8 cellular contexts compared by ENCODE assay signal in the genomic region with DNA sequence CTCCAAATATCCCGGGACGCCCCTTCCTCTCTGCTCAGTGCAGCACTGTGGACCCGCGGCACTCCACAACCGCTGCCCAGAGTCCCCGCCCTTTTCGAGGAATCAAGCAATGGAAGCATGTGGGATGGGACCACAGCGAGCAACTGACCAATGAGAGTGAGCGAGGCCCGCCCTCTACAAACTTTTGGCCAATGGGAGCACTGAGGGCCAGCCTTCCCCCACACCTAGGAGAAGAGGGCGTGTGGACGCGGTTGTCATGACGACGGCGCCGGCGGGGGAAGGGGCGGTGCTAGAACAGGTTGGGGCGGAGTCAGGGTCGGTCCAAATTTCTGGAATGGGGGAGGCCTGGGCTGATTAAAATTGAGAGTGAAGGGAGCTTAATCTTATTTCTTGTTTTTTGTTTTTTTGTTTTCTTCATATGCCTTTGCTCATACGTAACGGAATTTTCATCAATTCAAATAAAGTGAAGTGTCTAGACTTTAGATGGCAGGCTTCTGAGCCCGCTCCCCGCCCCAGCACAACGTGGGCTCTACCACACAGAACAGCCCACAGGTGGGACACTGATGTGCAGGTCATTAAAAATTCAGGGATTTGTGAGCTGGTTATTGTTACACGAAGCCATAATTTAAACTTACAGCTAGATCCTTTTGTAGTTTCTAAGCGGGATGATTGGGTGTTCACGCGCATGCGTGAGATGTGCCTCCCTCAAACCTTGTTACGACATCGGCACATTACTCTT. TPM values are rescaled to one million over a fixed set of nuclear protein-coding genes. Genes with fewer than 3 reads are reported as not detected.
DNase-seq lines count a peak whose midpoint lies in the region; ATAC-seq and TF ChIP-seq lines count a peak whose summit lies in the region.

A gene (minus strand): TSS at position 84 of the 739 bp plus-strand sequence. CDS start 200 bp downstream, outside the sequence.

- peak within 1 kb of the TSS; percentile 34 to 47 for H3K4me3 ChIP-seq in ascending aorta
- H3K4me3 ChIP-seq in left ventricle myocardium inferior, result peak within 1 kb of the TSS; percentile 63
- H3K4me3 ChIP-seq in aorta (ENCODE audit: low read length in 2 of 2), result no peak within 1 kb of the TSS

- ATAC-seq in HG02678 (IDR thresholded peaks at IDR 0.05; ENCODE audit: unreplicated experiment) (peak; percentile 63), aorta (ENCODE audit: low FRiP score) (peak; percentile 88)

- no peak within 1 kb of the TSS for H3K27ac ChIP-seq in ascending aorta
- H3K27ac ChIP-seq in left ventricle myocardium inferior (replicated peaks), result peak within 1 kb of the TSS; percentile 51
- H3K27ac ChIP-seq in aorta (ENCODE audit: low read depth in 1 of 2, low read length in 2 of 2), result no peak within 1 kb of the TSS

- TF ChIP-seq CTCF in ascending aorta (IDR thresholded peaks at IDR 0.05), result no peak
- no peak for TF ChIP-seq CTCF in left ventricle myocardium inferior (IDR thresholded peaks at IDR 0.05; ENCODE audit: borderline replicate concordance)

- H3K27me3 ChIP-seq in ascending aorta, result peaks cover 32% of the 10 kb centered on the region
- H3K27me3 ChIP-seq in left ventricle myocardium inferior (ENCODE audit: low read depth), result peaks cover 91% of the 10 kb centered on the region
- peaks cover 0 to 2% of the 10 kb centered on the region in 2 donors for H3K27me3 ChIP-seq in aorta (ENCODE audit: control insufficient read depth in 1 of 2, insufficient read depth in 2 of 2, low read length in 1 of 2)

- no peaks in the 10 kb centered on the region for H3K36me3 ChIP-seq in ascending aorta
- no peaks in the 10 kb centered on the region for H3K36me3 ChIP-seq in left ventricle myocardium inferior
- H3K36me3 ChIP-seq in aorta (ENCODE audit: control insufficient read depth in 1 of 2, insufficient read depth in 2 of 2, low read length in 1 of 2), result no peaks in the 10 kb centered on the region

- peak; percentile 99 for DNase-seq in ELF-1 (ENCODE audit: low read depth, low spot score)
- peak; percentile 99 for DNase-seq in NCI-H1436 (lab: John Stamatoyannopoulos, UW)
- DNase-seq in SW480 (ENCODE audit: low spot score), result peak; percentile 100
- DNase-seq in ascending aorta (ENCODE audit: low spot score in 2 of 2), result peak; percentile 53 to 90
- peak; percentile 91 for DNase-seq in left ventricle myocardium inferior
- peak; percentile 96 for DNase-seq in posterior vena cava (ENCODE audit: low spot score)
- DNase-seq in aorta, result peak; percentile 91 to 94

- intact Hi-C loops in ascending aorta (cut with DNase I), result no loop called here
- intact Hi-C loops in left ventricle myocardium inferior (cut with micrococcal nuclease), result no loop called here
- intact Hi-C loops in posterior vena cava (cut with DNase I), result no loop called here
- intact Hi-C loops in aorta (cut with DNase I), result no loop called here

- H3K9me3 ChIP-seq in ascending aorta, result no peaks in the 10 kb centered on the region
- H3K9me3 ChIP-seq in left ventricle myocardium inferior (replicated peaks), result no peaks in the 10 kb centered on the region
- no peaks in the 10 kb centered on the region for H3K9me3 ChIP-seq in aorta (ENCODE audit: control insufficient read depth, low read length)

- 1 to 2% methylated on average over 33 of the region's 33 CpGs for WGBS in aorta, 2 donors

- H3K4me1 ChIP-seq in ascending aorta (no peaks in the 10 kb centered on the region), left ventricle myocardium inferior (peaks cover 20% of the 10 kb centered on the region), aorta (ENCODE audit: control insufficient read depth in 1 of 2, insufficient read depth in 2 of 2, low read length in 2 of 2) (no peaks in the 10 kb centered on the region)

RNA-seq across cellular contexts. Expression of the gene that starts here (rescaled TPM):
- not detected for total RNA-seq in ascending aorta
- 1.8 TPM for total RNA-seq in left ventricle myocardium inferior
- total RNA-seq in posterior vena cava, result not detected
- not detected for total RNA-seq in aorta
- under 1 TPM; 0.38 to 0.87 TPM for polyA plus RNA-seq in aorta

Comparison
In these comparisons a context has a peak if more than half of its experiments do, and no peak if none do; other contexts are left out.
1. Peak in DNase-seq and H3K4me3 ChIP-seq in ascending aorta; RNA of the gene not detected or under 1 TPM.
2. Peak in DNase-seq in posterior vena cava; RNA of the gene not detected or under 1 TPM.
3. Peak in DNase-seq and ATAC-seq in aorta; RNA of the gene not detected or under 1 TPM.